In the genomic region with DNA sequence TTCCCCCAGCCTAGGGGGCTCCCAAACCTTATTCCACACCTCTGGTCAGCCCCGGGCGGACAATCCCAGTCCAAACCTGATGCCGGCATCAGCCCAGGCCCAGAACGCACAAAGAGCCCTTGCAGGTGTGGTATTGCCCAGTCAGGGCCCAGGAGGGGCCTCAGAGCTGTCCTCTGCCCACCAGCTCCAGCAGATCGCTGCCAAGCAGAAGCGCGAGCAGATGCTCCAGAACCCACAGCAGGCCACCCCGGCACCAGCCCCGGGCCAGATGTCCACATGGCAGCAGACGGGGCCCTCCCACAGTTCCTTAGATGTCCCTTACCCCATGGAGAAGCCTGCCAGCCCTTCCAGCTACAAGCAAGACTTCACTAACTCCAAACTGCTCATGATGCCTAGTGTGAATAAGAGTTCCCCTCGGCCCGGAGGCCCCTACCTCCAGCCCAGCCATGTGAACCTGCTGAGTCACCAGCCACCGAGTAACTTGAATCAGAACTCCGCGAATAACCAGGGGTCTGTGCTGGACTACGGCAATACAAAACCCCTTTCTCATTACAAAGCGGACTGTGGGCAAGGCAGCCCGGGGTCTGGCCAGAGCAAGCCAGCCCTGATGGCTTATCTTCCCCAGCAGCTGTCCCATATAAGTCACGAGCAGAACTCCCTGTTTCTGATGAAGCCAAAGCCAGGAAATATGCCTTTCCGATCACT, we compare ENCODE assay signal across 10 cellular contexts. TPM values are rescaled to one million over a fixed set of nuclear protein-coding genes. Genes with fewer than 3 reads are reported as not detected.
A peak's percentile ranks its signal among the peaks of the same experiment; 100 is the strongest.
DNase-seq lines count a peak whose midpoint lies in the region; TF ChIP-seq lines count a peak whose summit lies in the region.
"Had no signal": no experiment of that assay in that cellular context is flagged by ENCODE, and none has a peak within 500 bp of the region (broad histone marks: within the 10 kb centered on the region; RNA-seq: fewer than 3 reads in every experiment).

No MANE protein-coding gene starts in this region.

- H3K36me3 ChIP-seq in Caco-2 (ENCODE audit: control insufficient read depth, insufficient read depth, low read length), result no peaks in the 10 kb centered on the region; the same call in 1 of the 2 replicates

- no TSS peak for BruUV-seq in Caco-2 (replicated peaks; lab: Mats Ljungman, UMichigan)

- H3K4me1 Mint-ChIP-seq in Caco-2 (ENCODE audit: low read depth, unreplicated experiment), result peaks cover 16% of the 10 kb centered on the region

- no peak for TF ChIP-seq POLR2A in NB4 (IDR thresholded peaks at IDR 0.05; ENCODE audit: extremely low read depth, insufficient read length)

- H3K36me3 Mint-ChIP-seq in Caco-2 (ENCODE audit: insufficient read depth, unreplicated experiment), result peaks cover 60% of the 10 kb centered on the region

- POLR2A ChIA-PET in Caco-2 (lab: Charles Lee), result no interaction called here

- no peak overlapping the region for H3K27ac Mint-ChIP-seq in Caco-2 (ENCODE audit: unreplicated experiment)

- no peak for TF ChIP-seq CTCF in NB4 (IDR thresholded peaks at IDR 0.05; ENCODE audit: low read depth, low read length)
- no peak for TF ChIP-seq CTCF in Caco-2 (IDR thresholded peaks at IDR 0.05; ENCODE audit: insufficient read depth in 1 of 2, low read depth in 1 of 2, low read length in 1 of 2, severe bottlenecking in 1 of 2, unreplicated experiment in 1 of 2)

- peaks cover 12% of the 10 kb centered on the region for H3K4me1 ChIP-seq in Caco-2

- H3K9me3 Mint-ChIP-seq in Caco-2 (ENCODE audit: unreplicated experiment), result no peaks in the 10 kb centered on the region
- H3K9me3 Mint-ChIP-seq: CD8-positive, alpha-beta memory T cell had no signal

- CTCF ChIA-PET in Caco-2 (lab: Charles Lee), result no interaction called here

- no peaks in the 10 kb centered on the region for H3K27me3 ChIP-seq in Caco-2 (replicated peaks; ENCODE audit: control insufficient read depth, insufficient read depth, low read length)

- H3K27me3 Mint-ChIP-seq in Caco-2 (ENCODE audit: insufficient read depth, unreplicated experiment), result no peaks in the 10 kb centered on the region
- H3K27me3 Mint-ChIP-seq: CD8-positive, alpha-beta memory T cell had no signal

- H3K4me3 ChIP-seq in NB4 (ENCODE audit: low read depth, low read length), result no peak overlapping the region
- H3K4me3 ChIP-seq in Caco-2 (ENCODE audit: low read depth, low read length), result no peak overlapping the region

- peak; percentile 15 for DNase-seq in AG08395 (ENCODE audit: low spot score)
- peak; percentile 75 for DNase-seq in NB4 (ENCODE audit: low read depth)
- DNase-seq in dermis blood vessel endothelial cell, result peak; percentile 50
- peak; percentile 49 for DNase-seq in myocyte (ENCODE audit: low read depth)
- DNase-seq in OCI-M2 (lab: John Stamatoyannopoulos, UW; ENCODE audit: unreplicated experiment), result no peak
- no peak for DNase-seq in Caco-2
- DNase-seq in 8988T, result no peak
- no peak for DNase-seq in SIG-M5 (lab: John Stamatoyannopoulos, UW)
- DNase-seq: activated effector memory CD4-positive, alpha-beta T cell treated with anti-CD3 and anti-CD28 coated beads, Interleukin-2, amount 50 U/mL, for 16 hours; CD8-positive, alpha-beta memory T cell had no signal

- no peaks in the 10 kb centered on the region for H3K9me3 ChIP-seq in Caco-2

- intact Hi-C loops in Caco-2 (cut with micrococcal nuclease; ENCODE audit: unreplicated experiment), result no loop called here

- no peak overlapping the region for H3K4me3 Mint-ChIP-seq in Caco-2 (ENCODE audit: unreplicated experiment)
- H3K4me3 Mint-ChIP-seq: CD8-positive, alpha-beta memory T cell had no signal

RNA-seq across cellular contexts. Expression of a gene that starts 27.6 kb away (rescaled TPM):
- total RNA-seq in dermis blood vessel endothelial cell, result 0.79 and 0.85 TPM in 2 replicates
- 0.94 and 1.0 TPM in 2 replicates for total RNA-seq in myocyte
- polyA plus RNA-seq in myocyte (2012), result 0.58 TPM
- 2.3 and 2.4 TPM in 2 replicates for total RNA-seq in Caco-2 (2022)

RNA-seq across cellular contexts. Expression of a gene that starts 33.6 kb away (rescaled TPM):
- 9.2 and 15.6 TPM in 2 replicates for total RNA-seq in dermis blood vessel endothelial cell
- total RNA-seq in myocyte, result 13.8 and 14.0 TPM in 2 replicates
- polyA plus RNA-seq in myocyte (2012), result 13.2 TPM
- 39.3 and 41.3 TPM in 2 replicates for total RNA-seq in Caco-2 (2022)

RNA-seq across cellular contexts. Expression of a gene that starts 40.5 kb away (rescaled TPM):
- 229 and 248 TPM in 2 replicates for total RNA-seq in dermis blood vessel endothelial cell
- 125 and 135 TPM in 2 replicates for total RNA-seq in myocyte
- polyA plus RNA-seq in myocyte (2012), result 314 TPM
- 215 and 217 TPM in 2 replicates for total RNA-seq in Caco-2 (2022)

RNA-seq across cellular contexts. Expression of a gene that starts 54.5 kb away (rescaled TPM):
- 644 and 1,006 TPM in 2 replicates for total RNA-seq in dermis blood vessel endothelial cell
- total RNA-seq in myocyte, result 551 and 593 TPM in 2 replicates
- polyA plus RNA-seq in myocyte (2012), result 797 TPM
- 250 and 259 TPM in 2 replicates for total RNA-seq in Caco-2 (2022)

Comparison
In these comparisons a context has a peak if more than half of its experiments do, and no peak if none do; other contexts are left out.
1. DNase-seq: peak in AG08395 (single experiment), NB4 (single experiment), dermis blood vessel endothelial cell (single experiment) and myocyte (single experiment); none in OCI-M2 (single experiment), Caco-2 (0 of 2), 8988T (single experiment) and SIG-M5 (single experiment).